ENCODE assay signal across 33 cellular contexts in genomic region chr10:84987039-84987438, GRCh38.
"Had no signal": no experiment of that assay in that cellular context is flagged by ENCODE, and none has a peak within 500 bp of the region (broad histone marks: within the 10 kb centered on the region; RNA-seq: fewer than 3 reads in every experiment).

No MANE protein-coding gene starts in this region.

- H3K4me1 ChIP-seq: adrenal gland, body of pancreas, breast epithelium had no signal

- H3K4me1 Mint-ChIP-seq: activated B cell treated with CpG ODN at 0.5 μM for 24 hours had no signal

- H3K27me3 Mint-ChIP-seq: activated B cell treated with CpG ODN at 0.5 μM for 24 hours; activated CD4-positive, alpha-beta memory T cell treated with anti-CD3 and anti-CD28 coated beads for 36 hours had no signal

- H3K27me3 ChIP-seq: adrenal gland, body of pancreas, breast epithelium had no signal

- DNase-seq: activated B cell treated with CpG ODN at 0.5 μM for 24 hours; activated CD4-positive, alpha-beta memory T cell treated with anti-CD3 and anti-CD28 coated beads for 36 hours; activated CD4-positive, alpha-beta T cell treated with anti-CD3 and anti-CD28 coated beads for 4 hours; activated CD4-positive, alpha-beta T cell treated with anti-CD3 and anti-CD28 coated beads, Interleukin-2, amount 50 U/mL, for 1 hour; activated CD4-positive, CD25-positive, alpha-beta regulatory T cell treated with anti-CD3 and anti-CD28 coated beads, Interleukin-2, amount 50 U/mL, for 72 hours; activated CD8-positive, alpha-beta memory T cell treated with anti-CD3 and anti-CD28 coated beads, Interleukin-2, amount 50 U/mL, for 4 hours; activated gamma-delta T cell treated with Interleukin-2 at 50 U/mL for 16 hours; activated naive CD4-positive, alpha-beta T cell treated with anti-CD3 and anti-CD28 coated beads for 36 hours; activated T-cell treated with anti-CD3 and anti-CD28 coated beads for 4 hours; activated T-cell treated with anti-CD3 and anti-CD28 coated beads, Interleukin-2, amount 50 U/mL, for 4 hours; adrenal gland; body of pancreas; KG1; NCI-H1092 treated with DMSO at 0.1 percent for 48 hours; NCI-H1436; NCI-H1694; NCI-H1930; NCI-H2081 treated with DMSO at 0.1 percent for 48 hours; NCI-H226; NCI-H446 treated with DMSO at 0.1 percent for 48 hours; NCI-H524 treated with DMSO at 0.1 percent for 48 hours; PC-9; SIG-M5; SW 1271; T-helper 1 cell; T-helper 2 cell; T-helper 9 cell had no signal

- H3K36me3 ChIP-seq: adrenal gland, breast epithelium had no signal

- H3K27ac Mint-ChIP-seq: activated B cell treated with CpG ODN at 0.5 μM for 24 hours; activated CD4-positive, alpha-beta memory T cell treated with anti-CD3 and anti-CD28 coated beads for 36 hours; activated naive CD4-positive, alpha-beta T cell treated with anti-CD3 and anti-CD28 coated beads for 36 hours; activated naive CD4-positive, alpha-beta T cell treated with anti-CD3 and anti-CD28 coated beads, Interleukin-2, amount 50 U/mL, for 72 hours; activated T-helper 1 cell treated with anti-CD3 and anti-CD28 coated beads, Interleukin-12 subunit alpha, Interleukin-12 subunit beta, Interleukin-2, Interleukin-4 antibody, amounts not matched to agents 30 ng/mL and 10 ng/mL and 1 ng/mL, durations not matched to agents 14 hours and 24 hours and 36 hours had no signal

- H2AFZ ChIP-seq: PC-9 had no signal

- H3K4me3 ChIP-seq: adrenal gland, body of pancreas, breast epithelium, PC-9 had no signal

- H3K36me3 Mint-ChIP-seq: activated CD4-positive, alpha-beta memory T cell treated with anti-CD3 and anti-CD28 coated beads for 36 hours; activated naive CD4-positive, alpha-beta T cell treated with anti-CD3 and anti-CD28 coated beads, Interleukin-2, amount 50 U/mL, for 72 hours had no signal

- H3K4me3 Mint-ChIP-seq: activated B cell treated with CpG ODN at 0.5 μM for 24 hours; activated CD4-positive, alpha-beta memory T cell treated with anti-CD3 and anti-CD28 coated beads for 36 hours; activated naive CD4-positive, alpha-beta T cell treated with anti-CD3 and anti-CD28 coated beads for 36 hours; activated T-cell treated with anti-CD3 and anti-CD28 coated beads, Interleukin-2, amount 50 U/mL, for 4 hours; activated T-helper 1 cell treated with anti-CD3 and anti-CD28 coated beads, Interleukin-12 subunit alpha, Interleukin-12 subunit beta, Interleukin-2, Interleukin-4 antibody, amounts not matched to agents 30 ng/mL and 10 ng/mL and 1 ng/mL, durations not matched to agents 14 hours and 24 hours and 36 hours had no signal

- H3K9me3 Mint-ChIP-seq: activated B cell treated with CpG ODN at 0.5 μM for 24 hours; activated CD4-positive, alpha-beta memory T cell treated with anti-CD3 and anti-CD28 coated beads for 36 hours; activated naive CD4-positive, alpha-beta T cell treated with anti-CD3 and anti-CD28 coated beads for 36 hours; activated T-cell treated with anti-CD3 and anti-CD28 coated beads, Interleukin-2, amount 50 U/mL, for 4 hours; activated T-helper 1 cell treated with anti-CD3 and anti-CD28 coated beads, Interleukin-12 subunit alpha, Interleukin-12 subunit beta, Interleukin-2, Interleukin-4 antibody, amounts not matched to agents 30 ng/mL and 10 ng/mL and 1 ng/mL, durations not matched to agents 14 hours and 24 hours and 36 hours had no signal

- H3K4me2 ChIP-seq: PC-9 had no signal

- H3K27ac ChIP-seq: adrenal gland, body of pancreas, breast epithelium, PC-9, RWPE1, VCaP had no signal

- H3K9me3 ChIP-seq: adrenal gland, breast epithelium had no signal

- ATAC-seq: activated naive CD4-positive, alpha-beta T cell treated with anti-CD3 and anti-CD28 coated beads, Interleukin-2, amount 50 U/mL, for 72 hours; activated T-cell treated with anti-CD3 and anti-CD28 coated beads, Interleukin-2, amount 50 U/mL, for 4 hours; body of pancreas; Right ventricle myocardium inferior had no signal
